25 cellular contexts compared by ENCODE assay signal in genomic region chr4:139777757-139778156, GRCh38.
"Had no signal": no experiment of that assay in that cellular context is flagged by ENCODE, and none has a peak within 500 bp of the region (broad histone marks: within the 10 kb centered on the region; RNA-seq: fewer than 3 reads in every experiment).

No MANE protein-coding gene starts in this region.

- H3K4me3 Mint-ChIP-seq: activated CD4-positive, alpha-beta memory T cell treated with anti-CD3 and anti-CD28 coated beads for 36 hours; activated CD4-positive, alpha-beta T cell treated with anti-CD3 and anti-CD28 coated beads, Interleukin-2, amount 10 ng/mL, durations not matched to agents 24 days and 14 days; activated naive CD4-positive, alpha-beta T cell treated with anti-CD3 and anti-CD28 coated beads for 36 hours; activated naive CD8-positive, alpha-beta T cell treated with anti-CD3 and anti-CD28 coated beads for 36 hours; activated T-helper 1 cell treated with anti-CD3 and anti-CD28 coated beads, Interleukin-12 subunit alpha, Interleukin-12 subunit beta, Interleukin-2, Interleukin-4 antibody, amounts not matched to agents 30 ng/mL and 10 ng/mL and 1 ng/mL, durations not matched to agents 14 hours and 24 hours and 36 hours; dendritic cell treated with granulocyte-macrophage colony-stimulating factor and Interleukin-4, amounts not matched to agents 40 ng/mL and 50 ng/mL, for 4 days; endodermal cell; naive thymus-derived CD8-positive, alpha-beta T cell; T-helper 17 cell had no signal

- H3K4me1 Mint-ChIP-seq: activated CD4-positive, alpha-beta T cell treated with anti-CD3 and anti-CD28 coated beads, Interleukin-2, amount 10 ng/mL, durations not matched to agents 24 days and 14 days; activated naive CD8-positive, alpha-beta T cell treated with anti-CD3 and anti-CD28 coated beads for 36 hours; naive thymus-derived CD8-positive, alpha-beta T cell; T-helper 17 cell had no signal

- H3K4me3 ChIP-seq: adrenal gland, body of pancreas, spleen, transverse colon had no signal

- H3K27ac Mint-ChIP-seq: activated CD4-positive, alpha-beta memory T cell treated with anti-CD3 and anti-CD28 coated beads for 36 hours; activated CD4-positive, alpha-beta T cell treated with anti-CD3 and anti-CD28 coated beads, Interleukin-2, amount 10 ng/mL, durations not matched to agents 24 days and 14 days; activated naive CD4-positive, alpha-beta T cell treated with anti-CD3 and anti-CD28 coated beads for 36 hours; activated naive CD8-positive, alpha-beta T cell treated with anti-CD3 and anti-CD28 coated beads for 36 hours; activated T-helper 1 cell treated with anti-CD3 and anti-CD28 coated beads, Interleukin-12 subunit alpha, Interleukin-12 subunit beta, Interleukin-2, Interleukin-4 antibody, amounts not matched to agents 30 ng/mL and 10 ng/mL and 1 ng/mL, durations not matched to agents 14 hours and 24 hours and 36 hours; dendritic cell treated with granulocyte-macrophage colony-stimulating factor and Interleukin-4, amounts not matched to agents 40 ng/mL and 50 ng/mL, for 4 days; T-helper 17 cell had no signal

- ATAC-seq: body of pancreas; esophagus mucosa; naive thymus-derived CD8-positive, alpha-beta T cell; T-helper 17 cell had no signal

- H3K27me3 Mint-ChIP-seq: activated CD4-positive, alpha-beta memory T cell treated with anti-CD3 and anti-CD28 coated beads for 36 hours; activated naive CD8-positive, alpha-beta T cell treated with anti-CD3 and anti-CD28 coated beads for 36 hours; dendritic cell treated with granulocyte-macrophage colony-stimulating factor and Interleukin-4, amounts not matched to agents 40 ng/mL and 50 ng/mL, for 4 days; naive thymus-derived CD8-positive, alpha-beta T cell had no signal

- H3K27me3 ChIP-seq: adrenal gland, body of pancreas, spleen, transverse colon had no signal

- H3K4me1 ChIP-seq: adrenal gland, body of pancreas had no signal

- H3K36me3 Mint-ChIP-seq: activated CD4-positive, alpha-beta memory T cell treated with anti-CD3 and anti-CD28 coated beads for 36 hours; naive thymus-derived CD8-positive, alpha-beta T cell had no signal

- H3K36me3 ChIP-seq: adrenal gland, spleen, transverse colon had no signal

- FAIRE-seq: islet of Langerhans, urothelium cell line had no signal

- H3K9me3 Mint-ChIP-seq: activated CD4-positive, alpha-beta memory T cell treated with anti-CD3 and anti-CD28 coated beads for 36 hours; activated CD4-positive, alpha-beta T cell treated with anti-CD3 and anti-CD28 coated beads, Interleukin-2, amount 10 ng/mL, durations not matched to agents 24 days and 14 days; activated naive CD4-positive, alpha-beta T cell treated with anti-CD3 and anti-CD28 coated beads for 36 hours; activated naive CD8-positive, alpha-beta T cell treated with anti-CD3 and anti-CD28 coated beads for 36 hours; activated T-helper 1 cell treated with anti-CD3 and anti-CD28 coated beads, Interleukin-12 subunit alpha, Interleukin-12 subunit beta, Interleukin-2, Interleukin-4 antibody, amounts not matched to agents 30 ng/mL and 10 ng/mL and 1 ng/mL, durations not matched to agents 14 hours and 24 hours and 36 hours; dendritic cell treated with granulocyte-macrophage colony-stimulating factor and Interleukin-4, amounts not matched to agents 40 ng/mL and 50 ng/mL, for 4 days; endodermal cell; naive thymus-derived CD8-positive, alpha-beta T cell had no signal

- DNase-seq: activated CD4-positive, alpha-beta memory T cell treated with anti-CD3 and anti-CD28 coated beads for 36 hours; activated CD4-positive, alpha-beta T cell treated with anti-CD3 and anti-CD28 coated beads, Interleukin-2, amount 10 ng/mL, durations not matched to agents 24 days and 14 days; activated CD4-positive, CD25-positive, alpha-beta regulatory T cell treated with anti-CD3 and anti-CD28 coated beads, Interleukin-2, amount 50 U/mL, for 72 hours; activated CD8-positive, alpha-beta memory T cell treated with anti-CD3 and anti-CD28 coated beads, Interleukin-2, amount 50 U/mL, for 4 hours; activated effector memory CD4-positive, alpha-beta T cell treated with anti-CD3 and anti-CD28 coated beads, Interleukin-2, amount 50 U/mL, for 16 hours; activated naive CD4-positive, alpha-beta T cell treated with anti-CD3 and anti-CD28 coated beads for 36 hours; activated naive CD8-positive, alpha-beta T cell treated with anti-CD3 and anti-CD28 coated beads for 36 hours; activated T-cell treated with anti-CD3 and anti-CD28 coated beads, Interleukin-2, amount 50 U/mL, for 1 hour; adrenal gland; aorta; body of pancreas; endodermal cell; foreskin fibroblast; midbrain; naive thymus-derived CD8-positive, alpha-beta T cell; spleen; stimulated activated naive CD4-positive, alpha-beta T cell treated with Interleukin-2 at 50 U/mL for 16 hours; T-helper 17 cell; T1000; transverse colon had no signal

- H3K27ac ChIP-seq: adrenal gland, body of pancreas, spleen, transverse colon had no signal

- H3K9me3 ChIP-seq: adrenal gland, body of pancreas, spleen, transverse colon had no signal
